In the genomic region with DNA sequence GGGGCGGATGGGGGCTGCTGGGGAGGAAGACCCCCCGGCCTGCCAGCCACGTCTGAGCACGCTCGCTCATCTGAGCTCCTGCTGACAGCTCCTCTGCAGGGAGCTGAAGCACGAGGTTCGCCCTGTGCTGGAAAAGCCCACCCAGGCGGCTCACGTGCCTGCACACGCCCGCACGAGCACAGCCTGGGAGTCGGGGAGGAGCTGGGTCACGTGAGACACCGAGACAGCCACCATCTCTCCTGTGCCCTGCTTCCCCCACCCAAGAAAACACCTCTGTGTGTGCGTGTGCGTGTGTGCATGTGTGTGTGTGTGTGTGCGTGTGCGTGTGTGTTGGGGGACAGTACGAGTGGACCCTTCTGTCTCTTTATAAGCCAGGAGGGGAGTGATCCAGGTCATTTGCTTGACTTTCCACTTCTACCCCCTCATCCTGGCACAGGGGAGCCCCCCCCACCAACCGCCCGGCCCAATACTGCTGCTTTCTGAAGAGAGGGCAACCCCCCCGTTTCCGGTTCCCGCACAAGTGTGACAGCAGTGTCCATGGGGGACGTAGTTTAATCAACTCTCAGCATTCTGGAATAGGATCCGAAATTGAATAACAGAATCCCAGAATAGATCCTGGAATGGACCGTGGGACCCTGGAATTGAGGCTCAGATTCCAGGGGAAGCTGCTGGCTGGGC, we compare ENCODE assay signal across 31 cellular contexts. TPM values are rescaled to one million over a fixed set of nuclear protein-coding genes. Genes with fewer than 3 reads are reported as not detected.
DNase-seq lines count a peak whose midpoint lies in the region; ATAC-seq, FAIRE-seq and TF ChIP-seq lines count a peak whose summit lies in the region.
"Had no signal": no experiment of that assay in that cellular context is flagged by ENCODE, and none has a peak within 500 bp of the region (broad histone marks: within the 10 kb centered on the region; RNA-seq: fewer than 3 reads in every experiment).

No MANE protein-coding gene starts in this region.

- ATAC-seq in foreskin keratinocyte (peak; percentile 21), sciatic nerve (peak; percentile 49), GM21381 (IDR thresholded peaks at IDR 0.05; ENCODE audit: unreplicated experiment) (no peak)
- ATAC-seq: activated T-cell treated with anti-CD3 and anti-CD28 coated beads, Interleukin-2, amount 50 U/mL, for 72 hours; natural killer cell; stimulated activated memory B cell treated with anti-CD40 and anti-IgM and Interleukin-4, amounts not matched to agents 10 μg/mL and 1 μg/mL and 100 μg/mL, for 72 hours; WTC11 had no signal

- no peak for FAIRE-seq in D721Med (lab: Jason Lieb, UNC)
- FAIRE-seq: colon, GM12892, H54 had no signal

- no peak for TF ChIP-seq EP300 in Ishikawa (IDR thresholded peaks at IDR 0.05; ENCODE audit: borderline replicate concordance)

- intact Hi-C loops in sciatic nerve (cut with DNase I), result no loop called here

- TF ChIP-seq RAD21 in Ishikawa (IDR thresholded peaks at IDR 0.05; ENCODE audit: low read depth), result no peak

- TF ChIP-seq CTCF in foreskin keratinocyte (conservative IDR thresholded peaks at IDR 0.05) (no peak), D721Med (IDR thresholded peaks at IDR 0.05; ENCODE audit: insufficient read depth, missing control alignments) (no peak)

- no peak overlapping the region for H3K27ac ChIP-seq in foreskin keratinocyte
- H3K27ac ChIP-seq: ovary, right atrium auricular region, SJCRH30, spleen had no signal

- H3K27me3 ChIP-seq in foreskin keratinocyte, result peaks cover 52% of the 10 kb centered on the region
- H3K27me3 ChIP-seq: ovary, right atrium auricular region had no signal

- peak; percentile 47 to 64 for DNase-seq in NCI-H524 (lab: John Stamatoyannopoulos, UW)
- no peak for DNase-seq in foreskin keratinocyte
- no peak for DNase-seq in sciatic nerve (ENCODE audit: low spot score)
- DNase-seq in D721Med (ENCODE audit: insufficient read length, low spot score), result no peak
- DNase-seq in stimulated activated CD4-positive, alpha-beta T cell treated with anti-CD3 and anti-CD28 coated beads, Interleukin-2, amount 100 ng/mL, for 24 hours, result no peak
- DNase-seq: activated CD4-positive, alpha-beta T cell treated with anti-CD3 and anti-CD28 coated beads, Interleukin-2, amount 10 ng/mL, durations not matched to agents 7 days and 5 days; activated naive CD4-positive, alpha-beta T cell treated with Interleukin-2 at 50 U/mL for 16 hours; activated T-cell treated with anti-CD3 and anti-CD28 coated beads, Interleukin-2, amount 50 U/mL, for 72 hours; CD4-positive, CD25-positive, alpha-beta regulatory T cell; effector CD8-positive, alpha-beta T cell; glutamatergic neuron; islet precursor cell; KG1; MM.1S; natural killer cell; NCI-H1436; ovary; SJCRH30; spleen; stimulated activated CD4-positive, alpha-beta T cell treated with anti-CD3 and anti-CD28 coated beads, Interleukin-4, amount 100 ng/mL, for 1 hour; substantia nigra had no signal

- no peaks in the 10 kb centered on the region for H3K4me1 ChIP-seq in foreskin keratinocyte
- H3K4me1 ChIP-seq: right atrium auricular region, SJCRH30, spleen had no signal

TF ChIP-seq in Ishikawa, 13 proteins besides CTCF, POLR2A, EP300 and RAD21:
- TF ChIP-seq, protein P1, sequence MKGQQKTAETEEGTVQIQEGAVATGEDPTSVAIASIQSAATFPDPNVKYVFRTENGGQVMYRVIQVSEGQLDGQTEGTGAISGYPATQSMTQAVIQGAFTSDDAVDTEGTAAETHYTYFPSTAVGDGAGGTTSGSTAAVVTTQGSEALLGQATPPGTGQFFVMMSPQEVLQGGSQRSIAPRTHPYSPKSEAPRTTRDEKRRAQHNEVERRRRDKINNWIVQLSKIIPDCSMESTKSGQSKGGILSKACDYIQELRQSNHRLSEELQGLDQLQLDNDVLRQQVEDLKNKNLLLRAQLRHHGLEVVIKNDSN (IDR thresholded peaks at IDR 0.05), result peak; percentile 60
- TF ChIP-seq CREB1 (IDR thresholded peaks at IDR 0.05; ENCODE audit: low read depth) (no peak), EGR1 (IDR thresholded peaks at IDR 0.05) (no peak)

RNA-seq across cellular contexts. Expression of a gene that starts 42.5 kb away (rescaled TPM):
- total RNA-seq in foreskin keratinocyte (0.11 and 0.20 TPM in 2 replicates), sciatic nerve (0.18 TPM)
- 0.07 TPM in 1 of 2 replicates, not detected in the other for polyA plus RNA-seq in foreskin keratinocyte
- total RNA-seq: epithelial cell of proximal tubule, mononuclear cell, SJCRH30 had no signal
- polyA plus RNA-seq: CD4-positive, CD25-positive, alpha-beta regulatory T cell had no signal

Comparison
In these comparisons a context has a peak if more than half of its experiments do, and no peak if none do; other contexts are left out.
1. DNase-seq: peak in NCI-H524 (2 of 2); none in foreskin keratinocyte (0 of 2), sciatic nerve (single experiment), D721Med (single experiment) and stimulated activated CD4-positive, alpha-beta T cell treated with anti-CD3 and anti-CD28 coated beads, Interleukin-2, amount 100 ng/mL, for 24 hours (0 of 2).